Comparison of ENCODE assay signal across 17 cellular contexts in the genomic region with DNA sequence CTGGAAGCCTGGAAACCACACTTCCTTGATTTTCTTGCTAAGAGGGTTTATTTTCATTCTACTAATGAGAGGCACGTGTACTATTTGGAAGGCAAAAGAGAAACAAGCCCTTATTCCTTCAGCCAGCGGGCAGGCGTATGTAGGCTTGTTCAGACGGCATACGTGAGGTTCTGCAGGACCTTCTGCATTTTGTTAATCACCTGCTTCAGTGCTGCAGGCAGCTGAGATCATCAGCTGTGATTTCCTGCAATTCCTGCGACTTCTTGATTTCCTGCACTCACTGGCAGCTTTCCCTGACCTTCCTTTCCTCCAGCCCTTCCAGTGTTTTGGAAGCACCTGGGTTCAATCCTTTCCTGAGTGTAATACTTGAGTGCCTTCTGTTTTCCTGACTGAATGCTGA.
"Had no signal": no experiment of that assay in that cellular context is flagged by ENCODE, and none has a peak within 500 bp of the region (broad histone marks: within the 10 kb centered on the region; RNA-seq: fewer than 3 reads in every experiment).

No MANE protein-coding gene starts in this region.

- H3K27ac ChIP-seq: dorsolateral prefrontal cortex, SJSA1, tibial nerve, WERI-Rb-1 had no signal

- DNase-seq: activated CD4-positive, alpha-beta T cell treated with anti-CD3 and anti-CD28 coated beads for 36 hours; activated CD8-positive, alpha-beta memory T cell treated with anti-CD3 and anti-CD28 coated beads, Interleukin-2, amount 50 U/mL, for 48 hours; activated CD8-positive, alpha-beta T cell treated with anti-CD3 and anti-CD28 coated beads, Interleukin-2, amount 10 ng/mL, durations not matched to agents 7 days and 5 days; activated naive CD8-positive, alpha-beta T cell treated with anti-CD3 and anti-CD28 coated beads, Interleukin-2, amount 10 ng/mL, durations not matched to agents 7 days and 5 days; anterior cingulate cortex; dorsolateral prefrontal cortex; head of caudate nucleus; retina; T-cell; T1000; WERI-Rb-1 had no signal

- ATAC-seq: activated CD4-positive, alpha-beta T cell treated with anti-CD3 and anti-CD28 coated beads for 36 hours; activated CD8-positive, alpha-beta T cell treated with anti-CD3 and anti-CD28 coated beads, Interleukin-2, amount 10 ng/mL, durations not matched to agents 7 days and 5 days; left lobe of liver; stimulated activated memory B cell treated with anti-CD40 and anti-IgM and Interleukin-4, amounts not matched to agents 10 μg/mL and 1 μg/mL and 100 μg/mL, for 72 hours; T-cell had no signal

- H3K4me2 ChIP-seq: smooth muscle cell had no signal

- H3K4me3 ChIP-seq: dorsolateral prefrontal cortex, SJSA1, smooth muscle cell, tibial nerve had no signal

- H3K27me3 ChIP-seq: dorsolateral prefrontal cortex, SJSA1, tibial nerve had no signal

- H3K36me3 ChIP-seq: WERI-Rb-1 had no signal

- H3K4me1 ChIP-seq: SJSA1, tibial nerve had no signal

- FAIRE-seq: islet of Langerhans had no signal

- H3K9me3 ChIP-seq: SJSA1, tibial nerve had no signal
